ENCODE assay signal across 31 cellular contexts in genomic region chr17:17469996-17470395, GRCh38.
"Had no signal": no experiment of that assay in that cellular context is flagged by ENCODE, and none has a peak within 500 bp of the region (broad histone marks: within the 10 kb centered on the region; RNA-seq: fewer than 3 reads in every experiment).

No MANE protein-coding gene starts in this region.

- H3K27ac Mint-ChIP-seq: activated B cell treated with CpG ODN at 0.5 μM for 24 hours; activated CD8-positive, alpha-beta T cell treated with anti-CD3 and anti-CD28 coated beads for 36 hours; activated naive CD8-positive, alpha-beta T cell; activated T-helper 17 cell treated with anti-CD3 and anti-CD28 coated beads, Interleukin-2, amount 50 U/mL, for 72 hours; T-helper 17 cell; T-helper 2 cell treated with Interferon-gamma antibody and Interleukin-4, amounts not matched to agents 5 μg/mL and 100 μg/mL, for 36 hours had no signal

- H3K27ac ChIP-seq: ascending aorta, breast epithelium, epithelial cell of prostate, esophagus squamous epithelium, gastroesophageal sphincter, heart right ventricle, WERI-Rb-1 had no signal

- ATAC-seq: activated CD4-positive, CD25-positive, alpha-beta regulatory T cell treated with anti-CD3 and anti-CD28 coated beads, Interleukin-2, amount 50 U/mL, for 24 hours; activated CD8-positive, alpha-beta T cell treated with anti-CD3 and anti-CD28 coated beads for 36 hours; activated T-cell treated with anti-CD3 and anti-CD28 coated beads, Interleukin-2, amount 50 U/mL, for 4 hours; activated T-helper 17 cell treated with anti-CD3 and anti-CD28 coated beads, Interleukin-2, amount 50 U/mL, for 72 hours; gastroesophageal sphincter; heart right ventricle; T-helper 17 cell had no signal

- H3K4me1 Mint-ChIP-seq: activated B cell treated with CpG ODN at 0.5 μM for 24 hours; activated T-helper 17 cell treated with anti-CD3 and anti-CD28 coated beads, Interleukin-2, amount 50 U/mL, for 72 hours; central memory CD8-positive, alpha-beta T cell; T-helper 17 cell had no signal

- H3K27me3 ChIP-seq: ascending aorta, breast epithelium had no signal

- H3K4me3 ChIP-seq: ascending aorta, breast epithelium, esophagus squamous epithelium, gastroesophageal sphincter, heart right ventricle had no signal

- H3K4me3 Mint-ChIP-seq: activated B cell treated with CpG ODN at 0.5 μM for 24 hours; activated CD8-positive, alpha-beta T cell treated with anti-CD3 and anti-CD28 coated beads for 36 hours; activated naive CD8-positive, alpha-beta T cell; activated T-cell treated with anti-CD3 and anti-CD28 coated beads, Interleukin-2, amount 50 U/mL, for 4 hours; activated T-helper 17 cell treated with anti-CD3 and anti-CD28 coated beads, Interleukin-2, amount 50 U/mL, for 72 hours; brain; central memory CD8-positive, alpha-beta T cell; T-helper 17 cell; T-helper 2 cell treated with Interferon-gamma antibody and Interleukin-4, amounts not matched to agents 5 μg/mL and 100 μg/mL, for 36 hours had no signal

- DNase-seq: activated B cell treated with CpG ODN at 0.5 μM for 24 hours; activated CD4-positive, alpha-beta T cell treated with anti-CD3 and anti-CD28 coated beads for 48 hours; activated CD4-positive, alpha-beta T cell treated with anti-CD3 and anti-CD28 coated beads, Interleukin-2, amount 50 U/mL, for 1 hour; activated CD4-positive, alpha-beta T cell treated with anti-CD3 and anti-CD28 coated beads, Interleukin-2, amount 50 U/mL, for 48 hours; activated CD8-positive, alpha-beta memory T cell treated with anti-CD3 and anti-CD28 coated beads for 24 hours; activated CD8-positive, alpha-beta T cell treated with anti-CD3 and anti-CD28 coated beads for 36 hours; activated effector memory CD4-positive, alpha-beta T cell treated with Interleukin-2 at 50 U/mL for 16 hours; activated gamma-delta T cell treated with Interleukin-2 at 50 U/mL for 16 hours; activated naive CD4-positive, alpha-beta T cell treated with anti-CD3 and anti-CD28 coated beads, Interleukin-2, amount 50 U/mL, for 16 hours; activated naive CD4-positive, alpha-beta T cell treated with Interleukin-2 at 50 U/mL for 16 hours; activated T-cell treated with anti-CD3 and anti-CD28 coated beads, Interleukin-2, amount 50 U/mL, for 4 hours; cortex of kidney; dermis blood vessel endothelial cell; effector CD8-positive, alpha-beta T cell; esophagus squamous epithelium; foreskin melanocyte; heart right ventricle; T-helper 1 cell; T-helper 17 cell; T1000; WERI-Rb-1 had no signal

- H3K4me1 ChIP-seq: ascending aorta, esophagus squamous epithelium, gastroesophageal sphincter had no signal

- H3K27me3 Mint-ChIP-seq: activated naive CD8-positive, alpha-beta T cell; brain had no signal

- H3K9me3 ChIP-seq: ascending aorta, breast epithelium, esophagus squamous epithelium, gastroesophageal sphincter, heart right ventricle had no signal

- H3K36me3 ChIP-seq: ascending aorta, breast epithelium, esophagus squamous epithelium, gastroesophageal sphincter, heart right ventricle, WERI-Rb-1 had no signal

- H3K9me3 Mint-ChIP-seq: activated CD8-positive, alpha-beta T cell treated with anti-CD3 and anti-CD28 coated beads for 36 hours; activated T-cell treated with anti-CD3 and anti-CD28 coated beads, Interleukin-2, amount 50 U/mL, for 4 hours; activated T-helper 17 cell treated with anti-CD3 and anti-CD28 coated beads, Interleukin-2, amount 50 U/mL, for 72 hours; brain; central memory CD8-positive, alpha-beta T cell; T-helper 2 cell treated with Interferon-gamma antibody and Interleukin-4, amounts not matched to agents 5 μg/mL and 100 μg/mL, for 36 hours had no signal
